Comparison of ENCODE assay signal across 24 cellular contexts in the genomic region with DNA sequence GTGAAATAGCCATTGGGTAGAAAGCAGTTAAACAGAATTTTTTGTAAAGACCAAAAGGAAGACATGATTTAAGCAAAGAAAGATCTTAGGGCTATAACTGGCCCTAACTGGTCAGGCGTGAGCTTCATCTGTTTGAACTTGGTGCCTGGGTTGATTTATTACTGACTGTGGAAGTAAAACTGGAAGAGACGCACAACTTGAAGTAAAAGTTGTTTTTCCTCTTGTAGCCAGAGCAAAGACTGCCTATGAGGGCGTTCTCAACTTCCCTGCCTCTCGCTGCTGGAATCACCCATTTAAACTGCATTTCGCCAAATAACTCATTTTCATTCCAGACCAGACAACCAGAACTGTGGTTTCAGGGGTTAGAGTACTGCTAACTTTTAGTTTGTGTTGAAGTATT. TPM values are rescaled to one million over a fixed set of nuclear protein-coding genes. Genes with fewer than 3 reads are reported as not detected.
A peak's percentile ranks its signal among the peaks of the same experiment; 100 is the strongest.
DNase-seq lines count a peak whose midpoint lies in the region; ATAC-seq, FAIRE-seq and TF ChIP-seq lines count a peak whose summit lies in the region.
"Had no signal": no experiment of that assay in that cellular context is flagged by ENCODE, and none has a peak within 500 bp of the region (broad histone marks: within the 10 kb centered on the region; RNA-seq: fewer than 3 reads in every experiment).

No MANE protein-coding gene starts in this region.

- H3K4me1 Mint-ChIP-seq in glutamatergic neuron (ENCODE audit: low read depth, unreplicated experiment): peaks cover 19% of the 10 kb centered on the region

- peak; percentile 31 for ATAC-seq in sciatic nerve

- H3K36me3 ChIP-seq in HEK293 (ENCODE audit: control insufficient read depth in 2 of 2, insufficient read depth in 1 of 2, low read length in 2 of 2): no peaks in the 10 kb centered on the region
- H3K36me3 ChIP-seq: BLaER1 had no signal

- POLR2A ChIA-PET in HEK293 (lab: Yijun Ruan, JAX): no interaction called here

- CTCF ChIA-PET in HEK293 (lab: Yijun Ruan, JAX): interaction anchor here (0.6 to 1.5 kb wide), 2 partner anchors 47 to 1840 kb away, joined by 5 to 7 read pairs; no protein-coding TSS in a partner anchor

- H3K27me3 ChIP-seq in dorsolateral prefrontal cortex: peaks cover 0 to 53% (median 23%) of the 10 kb centered on the region in 45 donors
- H3K27me3 ChIP-seq: BLaER1 had no signal

- H3K9me3 ChIP-seq in HEK293 (ENCODE audit: control insufficient read depth, insufficient read depth, low read depth, low read length): no peaks in the 10 kb centered on the region
- H3K9me3 ChIP-seq: Caco-2, SK-N-SH had no signal

- H3K27ac Mint-ChIP-seq in glutamatergic neuron (ENCODE audit: unreplicated experiment): no peak overlapping the region
- H3K27ac Mint-ChIP-seq: CD4-positive, alpha-beta T cell had no signal

- TF ChIP-seq CTCF in HEK293 (tag by site-specific recombination; IDR thresholded peaks at IDR 0.05) (no peak), glutamatergic neuron (IDR thresholded peaks at IDR 0.05; ENCODE audit: partially characterized antibody, unreplicated experiment) (no peak), dorsolateral prefrontal cortex (IDR thresholded peaks at IDR 0.05 in 54 of 56, conservative IDR thresholded peaks at IDR 0.05 in 2 of 56; ENCODE audit: low read depth in 1 of 56, partially characterized antibody in 56 of 56) (no peak)

- no peak overlapping the region for H3K4me3 ChIP-seq in HEK293 (ENCODE audit: low read depth, low read length)
- H3K4me3 ChIP-seq in dorsolateral prefrontal cortex: peak overlapping the region in 22 of 59 donors; percentile 6 to 68 (median 58)
- H3K4me3 ChIP-seq: BLaER1, GM12878 had no signal

- peak; percentile 72 for FAIRE-seq in GM19239 (lab: Jason Lieb, UNC)
- FAIRE-seq: GM12878, H1 had no signal

- no peak overlapping the region for H3K27ac ChIP-seq in HEK293 (ENCODE audit: extremely low read depth, low read depth, low read length)
- H3K27ac ChIP-seq in dorsolateral prefrontal cortex: peak overlapping the region in 5 of 59 donors; percentile 3 to 65 (median 16)
- H3K27ac ChIP-seq: BLaER1, RWPE1 had no signal

- DNase-seq in GM19239 (ENCODE audit: insufficient read length, low spot score) (no peak), glutamatergic neuron (no peak), sciatic nerve (ENCODE audit: low spot score) (no peak), superior temporal gyrus (ENCODE audit: extremely low spot score) (no peak), hypothalamus (lab: John Stamatoyannopoulos, UW) (no peak), dorsolateral prefrontal cortex (no peak)
- DNase-seq: ACHN; Caco-2; CD4-positive, alpha-beta T cell; DMS 273 treated with DMSO at 0.1 percent for 48 hours; DMS79 treated with DMSO at 0.1 percent for 48 hours; MM.1S; NCI-H1048; NCI-H1436; NCI-H187 treated with DMSO at 0.1 percent for 48 hours; NCI-H2107; NCI-H69; SIG-M5; SK-N-SH had no signal

- H3K4me3 Mint-ChIP-seq in glutamatergic neuron (ENCODE audit: unreplicated experiment): peak overlapping the region; percentile 15
- H3K4me3 Mint-ChIP-seq: CD4-positive, alpha-beta T cell had no signal

- H3K36me3 Mint-ChIP-seq in glutamatergic neuron (ENCODE audit: unreplicated experiment): no peaks in the 10 kb centered on the region

- H3K9me3 Mint-ChIP-seq in glutamatergic neuron (ENCODE audit: unreplicated experiment): no peaks in the 10 kb centered on the region
- H3K9me3 Mint-ChIP-seq: CD4-positive, alpha-beta T cell had no signal

- H3K4me1 ChIP-seq in HEK293 (ENCODE audit: control insufficient read depth, insufficient read depth, low read length): no peaks in the 10 kb centered on the region
- H3K4me1 ChIP-seq: BLaER1, Caco-2 had no signal

- intact Hi-C loops in sciatic nerve (cut with DNase I): no loop called here
- intact Hi-C loops in dorsolateral prefrontal cortex (cut with DNase I): no loop called here

- no peaks in the 10 kb centered on the region for H3K27me3 Mint-ChIP-seq in glutamatergic neuron (ENCODE audit: unreplicated experiment)

TF ChIP-seq in HEK293, 187 proteins besides CTCF, POLR2A, EP300 and RAD21:
- no peak for TF ChIP-seq ZIC2 (tag by site-specific recombination; IDR thresholded peaks at IDR 0.05)
- no peak for TF ChIP-seq ZNF555 (tag by site-specific recombination; conservative IDR thresholded peaks at IDR 0.05)
- TF ChIP-seq, protein P1, sequence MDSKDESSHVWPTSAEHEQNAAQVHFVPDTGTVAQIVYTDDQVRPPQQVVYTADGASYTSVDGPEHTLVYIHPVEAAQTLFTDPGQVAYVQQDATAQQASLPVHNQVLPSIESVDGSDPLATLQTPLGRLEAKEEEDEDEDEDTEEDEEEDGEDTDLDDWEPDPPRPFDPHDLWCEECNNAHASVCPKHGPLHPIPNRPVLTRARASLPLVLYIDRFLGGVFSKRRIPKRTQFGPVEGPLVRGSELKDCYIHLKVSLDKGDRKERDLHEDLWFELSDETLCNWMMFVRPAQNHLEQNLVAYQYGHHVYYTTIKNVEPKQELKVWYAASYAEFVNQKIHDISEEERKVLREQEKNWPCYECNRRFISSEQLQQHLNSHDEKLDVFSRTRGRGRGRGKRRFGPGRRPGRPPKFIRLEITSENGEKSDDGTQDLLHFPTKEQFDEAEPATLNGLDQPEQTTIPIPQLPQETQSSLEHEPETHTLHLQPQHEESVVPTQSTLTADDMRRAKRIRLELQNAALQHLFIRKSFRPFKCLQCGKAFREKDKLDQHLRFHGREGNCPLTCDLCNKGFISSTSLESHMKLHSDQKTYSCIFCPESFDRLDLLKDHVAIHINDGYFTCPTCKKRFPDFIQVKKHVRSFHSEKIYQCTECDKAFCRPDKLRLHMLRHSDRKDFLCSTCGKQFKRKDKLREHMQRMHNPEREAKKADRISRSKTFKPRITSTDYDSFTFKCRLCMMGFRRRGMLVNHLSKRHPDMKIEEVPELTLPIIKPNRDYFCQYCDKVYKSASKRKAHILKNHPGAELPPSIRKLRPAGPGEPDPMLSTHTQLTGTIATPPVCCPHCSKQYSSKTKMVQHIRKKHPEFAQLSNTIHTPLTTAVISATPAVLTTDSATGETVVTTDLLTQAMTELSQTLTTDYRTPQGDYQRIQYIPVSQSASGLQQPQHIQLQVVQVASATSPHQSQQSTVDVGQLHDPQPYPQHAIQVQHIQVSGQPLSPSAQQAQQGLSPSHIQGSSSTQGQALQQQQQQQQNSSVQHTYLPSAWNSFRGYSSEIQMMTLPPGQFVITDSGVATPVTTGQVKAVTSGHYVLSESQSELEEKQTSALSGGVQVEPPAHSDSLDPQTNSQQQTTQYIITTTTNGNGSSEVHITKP (tag by site-specific recombination; IDR thresholded peaks at IDR 0.05): no peak
- no peak for TF ChIP-seq ZNF366 (tag by site-specific recombination; conservative IDR thresholded peaks at IDR 0.05)
- TF ChIP-seq, protein P2, sequence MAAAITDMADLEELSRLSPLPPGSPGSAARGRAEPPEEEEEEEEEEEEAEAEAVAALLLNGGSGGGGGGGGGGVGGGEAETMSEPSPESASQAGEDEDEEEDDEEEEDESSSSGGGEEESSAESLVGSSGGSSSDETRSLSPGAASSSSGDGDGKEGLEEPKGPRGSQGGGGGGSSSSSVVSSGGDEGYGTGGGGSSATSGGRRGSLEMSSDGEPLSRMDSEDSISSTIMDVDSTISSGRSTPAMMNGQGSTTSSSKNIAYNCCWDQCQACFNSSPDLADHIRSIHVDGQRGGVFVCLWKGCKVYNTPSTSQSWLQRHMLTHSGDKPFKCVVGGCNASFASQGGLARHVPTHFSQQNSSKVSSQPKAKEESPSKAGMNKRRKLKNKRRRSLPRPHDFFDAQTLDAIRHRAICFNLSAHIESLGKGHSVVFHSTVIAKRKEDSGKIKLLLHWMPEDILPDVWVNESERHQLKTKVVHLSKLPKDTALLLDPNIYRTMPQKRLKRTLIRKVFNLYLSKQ (tag by site-specific recombination; IDR thresholded peaks at IDR 0.05; ENCODE audit: borderline replicate concordance): no peak
- TF ChIP-seq, protein P3, sequence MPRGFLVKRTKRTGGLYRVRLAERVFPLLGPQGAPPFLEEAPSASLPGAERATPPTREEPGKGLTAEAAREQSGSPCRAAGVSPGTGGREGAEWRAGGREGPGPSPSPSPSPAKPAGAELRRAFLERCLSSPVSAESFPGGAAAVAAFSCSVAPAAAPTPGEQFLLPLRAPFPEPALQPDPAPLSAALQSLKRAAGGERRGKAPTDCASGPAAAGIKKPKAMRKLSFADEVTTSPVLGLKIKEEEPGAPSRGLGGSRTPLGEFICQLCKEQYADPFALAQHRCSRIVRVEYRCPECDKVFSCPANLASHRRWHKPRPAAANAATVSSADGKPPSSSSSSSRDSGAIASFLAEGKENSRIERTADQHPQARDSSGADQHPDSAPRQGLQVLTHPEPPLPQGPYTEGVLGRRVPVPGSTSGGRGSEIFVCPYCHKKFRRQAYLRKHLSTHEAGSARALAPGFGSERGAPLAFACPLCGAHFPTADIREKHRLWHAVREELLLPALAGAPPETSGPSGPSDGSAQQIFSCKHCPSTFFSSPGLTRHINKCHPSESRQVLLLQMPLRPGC (tag by site-specific recombination; IDR thresholded peaks at IDR 0.05): no peak
- no peak for TF ChIP-seq ZNF776 (tag by site-specific recombination; IDR thresholded peaks at IDR 0.05; ENCODE audit: borderline replicate concordance)
- TF ChIP-seq, protein P4, sequence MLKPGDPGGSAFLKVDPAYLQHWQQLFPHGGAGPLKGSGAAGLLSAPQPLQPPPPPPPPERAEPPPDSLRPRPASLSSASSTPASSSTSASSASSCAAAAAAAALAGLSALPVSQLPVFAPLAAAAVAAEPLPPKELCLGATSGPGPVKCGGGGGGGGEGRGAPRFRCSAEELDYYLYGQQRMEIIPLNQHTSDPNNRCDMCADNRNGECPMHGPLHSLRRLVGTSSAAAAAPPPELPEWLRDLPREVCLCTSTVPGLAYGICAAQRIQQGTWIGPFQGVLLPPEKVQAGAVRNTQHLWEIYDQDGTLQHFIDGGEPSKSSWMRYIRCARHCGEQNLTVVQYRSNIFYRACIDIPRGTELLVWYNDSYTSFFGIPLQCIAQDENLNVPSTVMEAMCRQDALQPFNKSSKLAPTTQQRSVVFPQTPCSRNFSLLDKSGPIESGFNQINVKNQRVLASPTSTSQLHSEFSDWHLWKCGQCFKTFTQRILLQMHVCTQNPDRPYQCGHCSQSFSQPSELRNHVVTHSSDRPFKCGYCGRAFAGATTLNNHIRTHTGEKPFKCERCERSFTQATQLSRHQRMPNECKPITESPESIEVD (tag by site-specific recombination; IDR thresholded peaks at IDR 0.05): peak; percentile 46; the same call in 1 of the 2 replicates
- 0 out of 2 replicates have a peak, but pooled peaks have one; percentile 6 for TF ChIP-seq PRDM1 (tag by site-specific recombination; IDR thresholded peaks at IDR 0.05)
- TF ChIP-seq ZNF138 (tag by site-specific recombination; IDR thresholded peaks at IDR 0.05; ENCODE audit: borderline replicate concordance): no peak

RNA-seq across cellular contexts. Expression of a gene that starts 1.5 kb away (rescaled TPM):
- 41.1 TPM for total RNA-seq in glutamatergic neuron (ENCODE audit: unreplicated experiment)
- 111 TPM for total RNA-seq in sciatic nerve
- total RNA-seq in dorsolateral prefrontal cortex: 10 to 100 TPM; 13.2 to 41.3 (median 23.5) TPM
- total RNA-seq: Caco-2 had no signal

RNA-seq across cellular contexts. Expression of a gene that starts 45.6 kb away (rescaled TPM):
- 21.8 TPM for total RNA-seq in glutamatergic neuron (ENCODE audit: unreplicated experiment)
- 20.7 TPM for total RNA-seq in sciatic nerve
- 10 to 100 TPM; 20.3 to 41.4 (median 30.4) TPM for total RNA-seq in dorsolateral prefrontal cortex
